Comparison of ENCODE assay signal across 34 cellular contexts in the genomic region with DNA sequence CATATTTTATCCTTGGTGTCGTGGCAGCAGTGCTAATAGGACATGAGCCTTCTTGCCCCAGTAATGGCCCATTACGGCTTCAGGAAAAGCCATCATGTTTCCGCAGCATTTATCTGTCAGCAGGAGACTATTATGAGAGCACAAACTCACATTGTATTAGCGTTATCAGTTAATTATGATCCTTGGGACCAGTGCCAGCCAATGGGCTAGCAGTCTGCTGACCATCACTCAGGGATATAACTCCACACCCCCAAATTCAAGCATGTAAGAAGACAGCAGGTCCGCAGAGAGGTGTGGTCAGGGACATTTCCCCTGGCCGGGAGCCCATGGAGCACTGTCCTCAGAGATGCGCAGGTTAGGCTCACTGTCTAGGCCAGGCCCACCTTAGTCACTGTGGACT. TPM values are rescaled to one million over a fixed set of nuclear protein-coding genes. Genes with fewer than 3 reads are reported as not detected.
"Had no signal": no experiment of that assay in that cellular context is flagged by ENCODE, and none has a peak within 500 bp of the region (broad histone marks: within the 10 kb centered on the region; RNA-seq: fewer than 3 reads in every experiment).

No MANE protein-coding gene starts in this region.

- H3K4me1 ChIP-seq: ascending aorta, colonic mucosa had no signal

- H3K36me3 ChIP-seq: ascending aorta, breast epithelium, cardiac muscle cell, colonic mucosa, esophagus squamous epithelium, gastroesophageal sphincter, heart right ventricle had no signal

- H3K4me3 ChIP-seq: ascending aorta, breast epithelium, cardiac muscle cell, colonic mucosa, esophagus squamous epithelium, gastroesophageal sphincter, heart right ventricle had no signal

- H3K27me3 ChIP-seq: ascending aorta had no signal

- DNase-seq: activated CD4-positive, alpha-beta memory T cell treated with anti-CD3 and anti-CD28 coated beads for 36 hours; activated CD4-positive, alpha-beta T cell treated with anti-CD3 and anti-CD28 coated beads for 36 hours; activated CD4-positive, alpha-beta T cell treated with anti-CD3 and anti-CD28 coated beads, Interleukin-2, amount 10 ng/mL, durations not matched to agents 24 days and 14 days; activated CD4-positive, CD25-positive, alpha-beta regulatory T cell; activated CD4-positive, CD25-positive, alpha-beta regulatory T cell treated with anti-CD3 and anti-CD28 coated beads, Interleukin-2, amount 50 U/mL, for 72 hours; activated CD8-positive, alpha-beta memory T cell treated with anti-CD3 and anti-CD28 coated beads, Interleukin-2, amount 10 ng/mL, durations not matched to agents 7 days and 5 days; activated CD8-positive, alpha-beta memory T cell treated with anti-CD3 and anti-CD28 coated beads, Interleukin-2, amount 50 U/mL, for 4 hours; activated CD8-positive, alpha-beta T cell treated with anti-CD3 and anti-CD28 coated beads, Interleukin-2, amount 10 ng/mL, durations not matched to agents 7 days and 5 days; activated effector memory CD4-positive, alpha-beta T cell treated with anti-CD3 and anti-CD28 coated beads, Interleukin-2, amount 50 U/mL, for 16 hours; activated naive CD4-positive, alpha-beta T cell; activated naive CD4-positive, alpha-beta T cell treated with anti-CD3 and anti-CD28 coated beads, Interleukin-2, amount 10 ng/mL, durations not matched to agents 7 days and 5 days; activated naive CD8-positive, alpha-beta T cell treated with anti-CD3 and anti-CD28 coated beads, Interleukin-2, amount 10 ng/mL, durations not matched to agents 7 days and 5 days; activated T-cell treated with anti-CD3 and anti-CD28 coated beads, Interleukin-2, amount 50 U/mL, for 1 hour; activated T-cell treated with anti-CD3 and anti-CD28 coated beads, Interleukin-2, amount 50 U/mL, for 48 hours; central memory CD4-positive, alpha-beta T cell; cerebellar nuclear complex; colonic mucosa; effector CD8-positive, alpha-beta T cell; esophagus squamous epithelium; foreskin melanocyte; heart right ventricle; T-helper 2 cell had no signal

- H3K27ac ChIP-seq: ascending aorta, breast epithelium, cardiac muscle cell, colonic mucosa, epithelial cell of prostate, esophagus squamous epithelium, gastroesophageal sphincter, heart right ventricle had no signal

- ATAC-seq: activated CD4-positive, alpha-beta T cell treated with anti-CD3 and anti-CD28 coated beads for 36 hours; activated CD8-positive, alpha-beta memory T cell treated with anti-CD3 and anti-CD28 coated beads, Interleukin-2, amount 10 ng/mL, durations not matched to agents 7 days and 5 days; activated CD8-positive, alpha-beta T cell treated with anti-CD3 and anti-CD28 coated beads, Interleukin-2, amount 10 ng/mL, durations not matched to agents 7 days and 5 days; activated naive CD4-positive, alpha-beta T cell treated with anti-CD3 and anti-CD28 coated beads, Interleukin-2, amount 50 U/mL, for 72 hours; gastroesophageal sphincter; heart right ventricle had no signal

- H3K9me3 ChIP-seq: ascending aorta, breast epithelium, colonic mucosa, esophagus squamous epithelium, gastroesophageal sphincter, heart right ventricle had no signal

RNA-seq across cellular contexts. Expression of a gene that starts 4.9 kb away (rescaled TPM):
- total RNA-seq: activated CD8-positive, alpha-beta memory T cell treated with anti-CD3 and anti-CD28 coated beads for 36 hours; activated CD8-positive, alpha-beta memory T cell treated with anti-CD3 and anti-CD28 coated beads, Interleukin-2, amount 10 ng/mL, durations not matched to agents 7 days and 5 days; dermis microvascular lymphatic vessel endothelial cell; endothelial cell of umbilical vein; esophagus squamous epithelium; fibroblast of lung; fibroblast of villous mesenchyme; glomerular endothelial cell had no signal
- polyA plus RNA-seq: endothelial cell of umbilical vein, fibroblast of lung had no signal
